21 cellular contexts compared by ENCODE assay signal in the genomic region with DNA sequence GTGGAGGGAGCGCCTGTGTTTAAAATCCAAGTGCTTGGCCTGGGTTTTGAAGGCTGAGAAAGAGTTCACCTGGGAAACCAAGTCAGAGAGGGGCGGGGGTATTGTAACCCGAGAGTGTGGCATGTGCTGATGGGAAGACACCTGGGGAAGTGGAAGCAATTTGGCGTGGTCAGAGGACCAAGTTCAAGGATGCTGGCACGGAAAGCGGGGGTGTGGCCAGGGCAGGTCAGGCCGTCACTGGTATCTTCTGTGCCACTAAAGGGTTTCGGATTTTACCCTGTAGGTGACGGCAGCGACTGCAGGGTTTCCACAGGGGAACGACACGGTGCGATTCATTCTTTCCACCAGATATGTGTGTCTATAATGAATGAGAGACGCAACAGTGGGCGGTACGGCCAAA. TPM values are rescaled to one million over a fixed set of nuclear protein-coding genes. Genes with fewer than 3 reads are reported as not detected.
DNase-seq lines count a peak whose midpoint lies in the region; ATAC-seq and TF ChIP-seq lines count a peak whose summit lies in the region.
"Had no signal": no experiment of that assay in that cellular context is flagged by ENCODE, and none has a peak within 500 bp of the region (broad histone marks: within the 10 kb centered on the region; RNA-seq: fewer than 3 reads in every experiment).

No MANE protein-coding gene starts in this region.

- H3K4me3 Mint-ChIP-seq in endothelial cell (ENCODE audit: unreplicated experiment): no peak overlapping the region

- 76 to 90% (median 85%) methylated on average over 15 to 16 of the region's 16 CpGs for WGBS in spleen, 5 donors

- H3K9me3 Mint-ChIP-seq in endothelial cell (ENCODE audit: unreplicated experiment): peaks cover 4% of the 10 kb centered on the region
- H3K9me3 Mint-ChIP-seq: CD4-positive, CD25-positive, alpha-beta regulatory T cell had no signal

- no peaks in the 10 kb centered on the region for H3K9me3 ChIP-seq in mucosa of descending colon
- peaks cover 0 to 4% (median 0%) of the 10 kb centered on the region in 8 donors for H3K9me3 ChIP-seq in spleen
- H3K9me3 ChIP-seq: MG63 had no signal

- H3K27me3 Mint-ChIP-seq in endothelial cell (ENCODE audit: unreplicated experiment): peaks cover 2% of the 10 kb centered on the region

- DNase-seq in H7 (peak; percentile 12), brain microvascular endothelial cell (peak; percentile 34), mucosa of descending colon (peak; percentile 75 to 78 (median 78)), spleen (peak; percentile 27), endothelial cell (ENCODE audit: low spot score) (no peak)
- DNase-seq: 8988T; ACHN; CD4-positive, CD25-positive, alpha-beta regulatory T cell; GOT3; HCEC 1CT; KG1; MG63; NCI-H1105 treated with DMSO at 0.1 percent for 48 hours; NCI-H146; NCI-H1930; NCI-H2107; NCI-H524 treated with DMSO at 0.1 percent for 48 hours; NCI-H774 had no signal

- no peaks in the 10 kb centered on the region for H3K36me3 ChIP-seq in H7 (replicated peaks; ENCODE audit: control insufficient read depth, insufficient read depth, low read length)
- H3K36me3 ChIP-seq in brain microvascular endothelial cell (replicated peaks): no peaks in the 10 kb centered on the region
- H3K36me3 ChIP-seq in mucosa of descending colon (ENCODE audit: low read depth): no peaks in the 10 kb centered on the region
- H3K36me3 ChIP-seq in spleen: no peaks in the 10 kb centered on the region
- H3K36me3 ChIP-seq: MG63 had no signal

- ATAC-seq in mucosa of descending colon: peak; percentile 97
- no peak for ATAC-seq in GM21723 (IDR thresholded peaks at IDR 0.05; ENCODE audit: unreplicated experiment)
- ATAC-seq in GM18909 (IDR thresholded peaks at IDR 0.05; ENCODE audit: poor library complexity, unreplicated experiment): no peak

- H3K36me3 Mint-ChIP-seq in endothelial cell (ENCODE audit: low read depth, unreplicated experiment): no peaks in the 10 kb centered on the region
- H3K36me3 Mint-ChIP-seq: CD4-positive, CD25-positive, alpha-beta regulatory T cell had no signal

- intact Hi-C loops in mucosa of descending colon (cut with DNase I, micrococcal nuclease) (no loop called here), spleen (cut with DNase I; ENCODE audit: low total_unique reads) (no loop called here)

- TF ChIP-seq CTCF in brain microvascular endothelial cell (IDR thresholded peaks at IDR 0.05; ENCODE audit: low read depth, low read length, missing control alignments) (no peak), mucosa of descending colon (IDR thresholded peaks at IDR 0.05) (no peak), spleen (IDR thresholded peaks at IDR 0.05 in 8 of 11, conservative IDR thresholded peaks at IDR 0.05 in 3 of 11) (no peak), endothelial cell (IDR thresholded peaks at IDR 0.05; ENCODE audit: unreplicated experiment) (no peak)

- TF ChIP-seq POLR2A in spleen (IDR thresholded peaks at IDR 0.05): no peak

- H3K27me3 ChIP-seq in H7 (ENCODE audit: control insufficient read depth, insufficient read depth, low read length) (no peaks in the 10 kb centered on the region), brain microvascular endothelial cell (replicated peaks) (no peaks in the 10 kb centered on the region), spleen (replicated peaks in 1 of 7) (no peaks in the 10 kb centered on the region)
- H3K27me3 ChIP-seq: MG63 had no signal

- H3K4me1 Mint-ChIP-seq in endothelial cell (ENCODE audit: unreplicated experiment): peaks cover 5% of the 10 kb centered on the region

- H3K4me3 ChIP-seq in H7 (ENCODE audit: insufficient read depth, low read depth, low read length) (no peak overlapping the region), brain microvascular endothelial cell (ENCODE audit: low read depth, low read length) (no peak overlapping the region), mucosa of descending colon (no peak overlapping the region), spleen (no peak overlapping the region)
- H3K4me3 ChIP-seq: MG63 had no signal

- H3K27ac ChIP-seq in brain microvascular endothelial cell (no peak overlapping the region), spleen (no peak overlapping the region)

- in situ Hi-C loops in brain microvascular endothelial cell (cut with HindIII; ENCODE audit: low pct_ligation_motif_present, low sequenced_read_pairs): no loop called here

- H3K27ac Mint-ChIP-seq in endothelial cell (ENCODE audit: unreplicated experiment): no peak overlapping the region

- no peaks in the 10 kb centered on the region for H3K4me1 ChIP-seq in mucosa of descending colon (ENCODE audit: low read depth)
- peaks cover 0 to 2% (median 0%) of the 10 kb centered on the region in 6 donors for H3K4me1 ChIP-seq in spleen

RNA-seq across cellular contexts. Expression of a gene that starts 31.2 kb away (rescaled TPM):
- total RNA-seq in H7 (2014; rRNA removed; shearing (Covaris generic)): not detected in 2 replicates
- total RNA-seq in mucosa of descending colon: not detected
- 1 to 10 TPM in 1 of 7 donors, not detected in 6; 1.5 TPM for total RNA-seq in spleen
- polyA plus RNA-seq in spleen: under 1 TPM; 0.11 to 0.16 (median 0.11) TPM
- total RNA-seq in endothelial cell (ENCODE audit: unreplicated experiment): 2.5 TPM
- total RNA-seq: CD4-positive, CD25-positive, alpha-beta regulatory T cell had no signal
- polyA plus RNA-seq: BJ had no signal

RNA-seq across cellular contexts. Expression of a gene that starts 49.3 kb away (rescaled TPM):
- total RNA-seq in H7 (2014; rRNA removed; shearing (Covaris generic)): not detected in 2 replicates
- not detected for total RNA-seq in mucosa of descending colon
- total RNA-seq in spleen: not detected
- not detected for polyA plus RNA-seq in spleen
- not detected for total RNA-seq in endothelial cell (ENCODE audit: unreplicated experiment)
- total RNA-seq: CD4-positive, CD25-positive, alpha-beta regulatory T cell had no signal
- polyA plus RNA-seq: BJ; CD4-positive, CD25-positive, alpha-beta regulatory T cell had no signal
